ENCODE assay signal across 13 cellular contexts in the genomic region with DNA sequence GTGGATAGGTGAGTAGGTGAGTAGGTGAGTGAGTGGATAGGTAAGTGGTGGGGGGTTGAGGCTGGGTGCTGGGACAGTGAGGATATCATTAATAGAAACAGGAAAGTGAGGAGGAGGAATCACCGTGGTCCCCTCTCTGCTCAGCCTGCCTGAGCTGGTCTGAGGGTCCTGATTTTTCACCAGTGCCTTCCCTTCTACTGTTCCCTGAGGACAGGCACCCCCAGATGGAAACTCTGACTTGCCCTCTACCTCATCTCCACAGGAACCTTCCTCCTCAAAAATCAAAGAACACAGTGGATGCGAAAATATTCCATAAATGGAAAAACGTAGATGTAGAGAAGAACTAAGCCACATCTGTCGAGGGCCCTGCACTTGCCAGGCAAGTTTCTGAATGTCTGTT. TPM values are rescaled to one million over a fixed set of nuclear protein-coding genes. Genes with fewer than 3 reads are reported as not detected.
DNase-seq lines count a peak whose midpoint lies in the region; ATAC-seq and TF ChIP-seq lines count a peak whose summit lies in the region.
"Had no signal": no experiment of that assay in that cellular context is flagged by ENCODE, and none has a peak within 500 bp of the region (broad histone marks: within the 10 kb centered on the region; RNA-seq: fewer than 3 reads in every experiment).

No MANE protein-coding gene starts in this region.

- 0 out of 2 replicates have a peak, but pooled peaks cover 4% of the 10 kb centered on the region for H3F3A ChIP-seq in SU-DHL-6 (ENCODE audit: insufficient read depth)

- no peak for TF ChIP-seq CTCF in SU-DHL-6 (IDR thresholded peaks at IDR 0.05; ENCODE audit: insufficient read depth, low read length, poor library complexity, severe bottlenecking)

- no peak overlapping the region for H3K4me3 ChIP-seq in SU-DHL-6 (ENCODE audit: insufficient read depth, low read length, poor library complexity, severe bottlenecking)
- H3K4me3 ChIP-seq: A549, PC-9, thyroid gland had no signal

- peak overlapping the region; percentile 86 for H3K4me3 Mint-ChIP-seq in activated CD8-positive, alpha-beta memory T cell treated with anti-CD3 and anti-CD28 coated beads, Interleukin-2, amount 10 ng/mL, durations not matched to agents 7 days and 5 days
- peak overlapping the region; percentile 83 to 89 for H3K4me3 Mint-ChIP-seq in stimulated activated naive CD8-positive, alpha-beta T cell treated with anti-CD3 and anti-CD28 coated beads, Interleukin-15, amount 100 ng/mL, for 72 hours

- peak overlapping the region; percentile 19; the same call in 1 of the 2 replicates for H3K9ac ChIP-seq in SU-DHL-6 (ENCODE audit: low read length)

- no peaks in the 10 kb centered on the region for H3K27me3 Mint-ChIP-seq in activated CD8-positive, alpha-beta memory T cell treated with anti-CD3 and anti-CD28 coated beads, Interleukin-2, amount 10 ng/mL, durations not matched to agents 7 days and 5 days
- no peaks in the 10 kb centered on the region for H3K27me3 Mint-ChIP-seq in stimulated activated naive CD8-positive, alpha-beta T cell treated with anti-CD3 and anti-CD28 coated beads, Interleukin-15, amount 100 ng/mL, for 72 hours

- H3K4me1 Mint-ChIP-seq in activated CD8-positive, alpha-beta memory T cell treated with anti-CD3 and anti-CD28 coated beads, Interleukin-2, amount 10 ng/mL, durations not matched to agents 7 days and 5 days, result peaks cover 87% of the 10 kb centered on the region
- H3K4me1 Mint-ChIP-seq in stimulated activated naive CD8-positive, alpha-beta T cell treated with anti-CD3 and anti-CD28 coated beads, Interleukin-15, amount 100 ng/mL, for 72 hours, result peaks cover 100% of the 10 kb centered on the region

- peak overlapping the region; percentile 100 for H3K27ac Mint-ChIP-seq in activated CD8-positive, alpha-beta memory T cell treated with anti-CD3 and anti-CD28 coated beads, Interleukin-2, amount 10 ng/mL, durations not matched to agents 7 days and 5 days
- peak overlapping the region; percentile 86 to 96 for H3K27ac Mint-ChIP-seq in stimulated activated naive CD8-positive, alpha-beta T cell treated with anti-CD3 and anti-CD28 coated beads, Interleukin-15, amount 100 ng/mL, for 72 hours

- H3K36me3 ChIP-seq in SU-DHL-6 (ENCODE audit: low read length), result no peaks in the 10 kb centered on the region
- H3K36me3 ChIP-seq: thyroid gland had no signal

- peak overlapping the region; percentile 49 for H3K4me2 ChIP-seq in SU-DHL-6 (ENCODE audit: low read depth, low read length, poor library complexity, severe bottlenecking)
- H3K4me2 ChIP-seq: A549, PC-9 had no signal

- no peaks in the 10 kb centered on the region for H3K79me2 ChIP-seq in SU-DHL-6 (ENCODE audit: insufficient read depth, low read length)

- H3K9me3 Mint-ChIP-seq in activated CD8-positive, alpha-beta memory T cell treated with anti-CD3 and anti-CD28 coated beads, Interleukin-2, amount 10 ng/mL, durations not matched to agents 7 days and 5 days (ENCODE audit: low read depth), result no peaks in the 10 kb centered on the region
- H3K9me3 Mint-ChIP-seq in stimulated activated naive CD8-positive, alpha-beta T cell treated with anti-CD3 and anti-CD28 coated beads, Interleukin-15, amount 100 ng/mL, for 72 hours, result peaks cover 5 to 6% of the 10 kb centered on the region in 2 donors

- no peaks in the 10 kb centered on the region for H3K9me2 ChIP-seq in SU-DHL-6 (replicated peaks; ENCODE audit: insufficient read depth, low read length)

- CTCF ChIA-PET in activated CD8-positive, alpha-beta memory T cell treated with anti-CD3 and anti-CD28 coated beads, Interleukin-2, amount 10 ng/mL, durations not matched to agents 7 days and 5 days (lab: Charles Lee), result interaction anchor here (1.0 to 8.2 kb wide), 10 partner anchors 8 to 131 kb away, joined by 3 to 98 read pairs (median 6); no protein-coding TSS in a partner anchor

- H3K27me3 ChIP-seq in SU-DHL-6 (ENCODE audit: low read length), result no peaks in the 10 kb centered on the region
- H3K27me3 ChIP-seq: thyroid gland had no signal

- H3K27ac ChIP-seq in SU-DHL-6 (ENCODE audit: low read depth, low read length) (peak overlapping the region; percentile 54), epithelial cell of prostate (peak overlapping the region; percentile 74)
- H3K27ac ChIP-seq: A549, PC-9, thyroid gland had no signal

- H3K36me3 Mint-ChIP-seq in activated CD8-positive, alpha-beta memory T cell treated with anti-CD3 and anti-CD28 coated beads, Interleukin-2, amount 10 ng/mL, durations not matched to agents 7 days and 5 days, result peaks cover 81% of the 10 kb centered on the region

- H4K20me1 ChIP-seq in SU-DHL-6 (ENCODE audit: low read depth, low read length), result no peaks in the 10 kb centered on the region

- H3K9me3 ChIP-seq in SU-DHL-6 (ENCODE audit: insufficient read depth, low read length), result no peaks in the 10 kb centered on the region
- H3K9me3 ChIP-seq: A549, thyroid gland had no signal

- intact Hi-C loops in posterior vena cava (cut with DNase I), result no loop called here

- no peak overlapping the region for H2AFZ ChIP-seq in SU-DHL-6 (ENCODE audit: low read depth, low read length, severe bottlenecking)
- H2AFZ ChIP-seq: PC-9 had no signal

- no peak for ATAC-seq in activated CD8-positive, alpha-beta memory T cell treated with anti-CD3 and anti-CD28 coated beads, Interleukin-2, amount 10 ng/mL, durations not matched to agents 7 days and 5 days
- ATAC-seq in stimulated activated naive CD8-positive, alpha-beta T cell treated with anti-CD3 and anti-CD28 coated beads, Interleukin-15, amount 100 ng/mL, for 72 hours, result no peak
- ATAC-seq: A549, right cardiac atrium had no signal

- no peak for DNase-seq in activated CD8-positive, alpha-beta memory T cell treated with anti-CD3 and anti-CD28 coated beads, Interleukin-2, amount 10 ng/mL, durations not matched to agents 7 days and 5 days
- no peak for DNase-seq in activated CD8-positive, alpha-beta memory T cell treated with anti-CD3 and anti-CD28 coated beads for 24 hours
- DNase-seq in epithelial cell of prostate (ENCODE audit: low read depth, low spot score), result no peak
- DNase-seq in stimulated activated naive CD8-positive, alpha-beta T cell treated with anti-CD3 and anti-CD28 coated beads, Interleukin-15, amount 100 ng/mL, for 72 hours, result no peak
- DNase-seq in DMS79 treated with DMSO at 0.1 percent for 48 hours (lab: John Stamatoyannopoulos, UW), result no peak
- DNase-seq in inferior parietal cortex (ENCODE audit: extremely low spot score), result no peak
- no peak for DNase-seq in posterior vena cava (ENCODE audit: low spot score)
- DNase-seq: DMS53, PC-9, right cardiac atrium, thyroid gland had no signal

RNA-seq across cellular contexts. Expression of gene GPR68, which starts 1.9 kb away (rescaled TPM):
- 10 to 100 TPM; 44.5 to 48.0 TPM for total RNA-seq in activated CD8-positive, alpha-beta memory T cell treated with anti-CD3 and anti-CD28 coated beads, Interleukin-2, amount 10 ng/mL, durations not matched to agents 7 days and 5 days
- total RNA-seq in posterior vena cava, result 1 to 10 TPM; 3.2 to 6.4 TPM
- total RNA-seq: PC-9 had no signal

Comparison
In these comparisons a context has a peak if more than half of its experiments do, and no peak if none do; other contexts are left out.
1. RNA of gene GPR68, which starts 1.9 kb away (total RNA-seq): 44.5 to 48.0 TPM in activated CD8-positive, alpha-beta memory T cell treated with anti-CD3 and anti-CD28 coated beads, Interleukin-2, amount 10 ng/mL, durations not matched to agents 7 days and 5 days; 3.2 to 6.4 TPM in posterior vena cava; every median in the first group is over 4 times any median in the second.